8 cellular contexts compared by ENCODE assay signal in the genomic region with DNA sequence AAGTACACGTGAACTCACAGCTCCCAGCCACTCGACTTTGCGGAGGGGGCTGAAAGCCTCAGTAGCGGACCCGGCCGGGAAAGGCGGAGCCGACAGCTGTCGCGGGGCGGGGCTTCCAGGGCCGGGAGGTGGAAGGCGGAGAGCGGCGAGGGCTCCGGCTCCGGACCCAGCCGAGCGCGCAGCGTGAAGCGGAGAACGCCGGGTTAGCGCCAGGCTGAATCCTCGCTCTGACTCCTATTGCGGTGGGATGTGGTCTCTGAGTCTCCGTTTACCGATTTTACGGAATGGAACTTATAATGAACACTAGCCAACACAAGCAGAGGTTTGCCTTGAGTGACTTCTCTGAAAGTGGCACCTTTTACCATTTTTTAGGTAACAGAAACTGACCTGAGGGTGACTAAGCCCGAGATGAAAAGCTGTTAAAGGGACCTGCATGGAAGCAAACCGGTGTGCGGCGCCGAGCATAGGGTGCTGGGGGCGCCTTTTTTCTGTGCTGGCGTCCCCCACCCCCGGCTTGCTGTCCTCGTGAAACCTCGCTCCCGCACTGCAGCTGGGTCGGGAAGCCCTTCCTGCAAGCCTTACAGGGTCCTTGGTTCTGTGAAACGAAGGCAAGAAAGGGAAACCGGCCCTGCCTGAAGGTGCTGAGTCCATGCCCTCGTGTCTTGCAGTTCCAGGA.
A peak's percentile ranks its signal among the peaks of the same experiment; 100 is the strongest.
DNase-seq lines count a peak whose midpoint lies in the region; ATAC-seq, FAIRE-seq and TF ChIP-seq lines count a peak whose summit lies in the region.

No MANE protein-coding gene starts in this region.

- H3K4me3 ChIP-seq in gastrocnemius medialis: peak overlapping the region; percentile 53 to 66 (median 60)

- H3K4me1 Mint-ChIP-seq in activated naive CD8-positive, alpha-beta T cell treated with anti-CD3 and anti-CD28 coated beads, Interleukin-2, amount 50 U/mL, for 24 hours: peaks cover 5% of the 10 kb centered on the region

- ATAC-seq in activated naive CD8-positive, alpha-beta T cell treated with anti-CD3 and anti-CD28 coated beads, Interleukin-2, amount 50 U/mL, for 24 hours: peak; percentile 83
- ATAC-seq in gastrocnemius medialis (peak; percentile 85 to 93), GM18519 (IDR thresholded peaks at IDR 0.05; ENCODE audit: low FRiP score, unreplicated experiment) (no peak)

- H3K27ac ChIP-seq in gastrocnemius medialis: peak overlapping the region; percentile 78 to 85 (median 79)

- TF ChIP-seq CTCF in gastrocnemius medialis (IDR thresholded peaks at IDR 0.05 in 4 of 5, conservative IDR thresholded peaks at IDR 0.05 in 1 of 5): no peak

- no peaks in the 10 kb centered on the region for H3K27me3 ChIP-seq in gastrocnemius medialis

- in situ Hi-C loops in gastrocnemius medialis (cut with MboI; ENCODE audit: low sequenced_read_pairs in 4 of 4): loop anchor here in 3 of 4 donors (10.0 to 25.0 kb wide), 3 partner anchors 550 to 737 kb away; no protein-coding TSS in a partner anchor

- H3K9me3 ChIP-seq in gastrocnemius medialis: no peaks in the 10 kb centered on the region

- H3K27me3 Mint-ChIP-seq in activated naive CD8-positive, alpha-beta T cell treated with anti-CD3 and anti-CD28 coated beads, Interleukin-2, amount 50 U/mL, for 24 hours: peaks cover 59% of the 10 kb centered on the region

- DNase-seq in ELR (ENCODE audit: low read depth): peak; percentile 37
- peak; percentile 33 for DNase-seq in LoVo (ENCODE audit: low spot score)
- peak; percentile 43 for DNase-seq in activated naive CD8-positive, alpha-beta T cell treated with anti-CD3 and anti-CD28 coated beads, Interleukin-2, amount 50 U/mL, for 24 hours
- peak; percentile 28 for DNase-seq in iPS DF 4.7 (ENCODE audit: extremely low read depth, low spot score)
- DNase-seq in gastrocnemius medialis: peak; percentile 27 to 65
- no peak for DNase-seq in RCC 7860 (ENCODE audit: low spot score)
- DNase-seq in ureter (ENCODE audit: low spot score): no peak

- TF ChIP-seq POLR2A in gastrocnemius medialis (IDR thresholded peaks at IDR 0.05): peak; percentile 47 to 49

- no peaks in the 10 kb centered on the region for H3K36me3 Mint-ChIP-seq in activated naive CD8-positive, alpha-beta T cell treated with anti-CD3 and anti-CD28 coated beads, Interleukin-2, amount 50 U/mL, for 24 hours (ENCODE audit: low read depth)

- FAIRE-seq in RCC 7860 (lab: Jason Lieb, UNC): no peak

- H3K4me1 ChIP-seq in gastrocnemius medialis: peaks cover 0 to 12% of the 10 kb centered on the region in 2 donors

- H3K9me3 Mint-ChIP-seq in activated naive CD8-positive, alpha-beta T cell treated with anti-CD3 and anti-CD28 coated beads, Interleukin-2, amount 50 U/mL, for 24 hours: no peaks in the 10 kb centered on the region

- H3K4me3 Mint-ChIP-seq in activated naive CD8-positive, alpha-beta T cell treated with anti-CD3 and anti-CD28 coated beads, Interleukin-2, amount 50 U/mL, for 24 hours: peak overlapping the region; percentile 8

- no peaks in the 10 kb centered on the region for H3K36me3 ChIP-seq in gastrocnemius medialis

- intact Hi-C loops in gastrocnemius medialis (cut with DNase I; ENCODE audit: low total_unique reads): loop anchor here (1.0 to 10.0 kb wide), 2 partner anchors 464 to 960 kb away; partner anchors contain the start of gene DDX18

- no peak overlapping the region for H3K27ac Mint-ChIP-seq in activated naive CD8-positive, alpha-beta T cell treated with anti-CD3 and anti-CD28 coated beads, Interleukin-2, amount 50 U/mL, for 24 hours

Comparison
In these comparisons a context has a peak if more than half of its experiments do, and no peak if none do; other contexts are left out.
1. DNase-seq: peak in ELR (single experiment), LoVo (single experiment), activated naive CD8-positive, alpha-beta T cell treated with anti-CD3 and anti-CD28 coated beads, Interleukin-2, amount 50 U/mL, for 24 hours (single experiment), iPS DF 4.7 (single experiment) and gastrocnemius medialis (2 of 2); none in RCC 7860 (single experiment) and ureter (single experiment).